Comparison of ENCODE assay signal across 8 cellular contexts in genomic region chr18:8988262-8988871, GRCh38.
DNase-seq lines count a peak whose midpoint lies in the region; ATAC-seq and TF ChIP-seq lines count a peak whose summit lies in the region.

No MANE protein-coding gene starts in this region.

- peak; percentile 91 for TF ChIP-seq CTCF in GM12875 (IDR thresholded peaks at IDR 0.05; ENCODE audit: borderline replicate concordance, insufficient read depth, low read depth, low read length)

- ATAC-seq in HG02884 (IDR thresholded peaks at IDR 0.05; ENCODE audit: unreplicated experiment) = peak; percentile 85
- ATAC-seq in left colon = peak; percentile 79

- intact Hi-C loops in left colon (cut with DNase I, micrococcal nuclease) = loop anchor here (5.0 to 10.0 kb wide), 4 partner anchors 194 to 336 kb away; no protein-coding TSS in a partner anchor

- no peak overlapping the region for H3K4me3 ChIP-seq in GM12875 (ENCODE audit: low read depth, low read length)

- DNase-seq in NCI-H2171 treated with DMSO at 0.1 percent for 48 hours (lab: John Stamatoyannopoulos, UW) (peak; percentile 83), left colon (peak; percentile 49 to 58), GOT3 (lab: John Stamatoyannopoulos, UW) (no peak)
- DNase-seq in activated CD4-positive, CD25-positive, alpha-beta regulatory T cell (lab: John Stamatoyannopoulos, UW) = peak; percentile 2 to 16 (median 8)
- peak; percentile 40 for DNase-seq in central memory CD4-positive, alpha-beta T cell
- peak; percentile 23 to 38 for DNase-seq in stimulated activated CD4-positive, alpha-beta T cell treated with anti-CD3 and anti-CD28 coated beads, Interleukin-4, amount 100 ng/mL, for 48 hours (ENCODE audit: low read depth in 2 of 2)
